In the genomic region with DNA sequence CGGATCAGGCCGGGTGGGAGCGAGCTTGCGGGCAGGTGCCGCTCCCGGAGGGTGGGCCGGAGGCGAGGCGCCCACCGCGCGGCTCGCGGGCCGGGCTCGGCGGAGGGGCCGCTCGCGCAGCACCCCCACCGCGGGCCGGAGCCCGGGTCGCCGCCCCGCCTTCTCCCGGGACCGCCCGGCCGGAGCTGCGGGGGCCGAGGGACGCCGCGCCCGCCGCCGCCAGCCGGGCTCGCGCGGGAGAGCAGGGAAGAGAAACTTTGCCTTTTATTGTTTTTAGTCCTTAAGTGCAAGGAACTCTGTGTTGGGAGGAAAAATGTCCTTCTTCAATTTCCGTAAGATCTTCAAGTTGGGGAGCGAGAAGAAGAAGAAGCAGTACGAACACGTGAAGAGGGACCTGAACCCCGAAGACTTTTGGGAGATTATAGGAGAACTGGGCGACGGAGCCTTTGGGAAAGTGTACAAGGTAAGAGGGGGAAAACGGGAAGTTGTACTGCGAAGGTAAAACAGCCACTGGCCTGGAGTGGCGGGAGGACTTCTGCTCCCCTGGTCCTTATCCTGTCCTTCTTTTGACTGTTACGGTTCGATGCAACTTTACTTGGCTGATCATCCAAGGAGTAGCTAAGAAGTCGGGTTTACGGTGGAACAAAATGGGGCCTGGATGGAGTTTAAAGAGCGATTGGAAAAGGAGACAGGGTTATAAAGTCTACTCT, we compare ENCODE assay signal across 8 cellular contexts. TPM values are rescaled to one million over a fixed set of nuclear protein-coding genes. Genes with fewer than 3 reads are reported as not detected.
DNase-seq lines count a peak whose midpoint lies in the region; ATAC-seq and TF ChIP-seq lines count a peak whose summit lies in the region.

No MANE protein-coding gene starts in this region.

- H3K27me3 ChIP-seq in right atrium auricular region: no peaks in the 10 kb centered on the region

- H3K27ac ChIP-seq in adipose tissue (ENCODE audit: low read depth, low read length) (peak overlapping the region; percentile 76), right atrium auricular region (peak overlapping the region; percentile 98)

- no peaks in the 10 kb centered on the region for H3K36me3 ChIP-seq in right atrium auricular region

- no peaks in the 10 kb centered on the region for H3K9me3 Mint-ChIP-seq in progenitor cell of endocrine pancreas (ENCODE audit: low read depth)

- H3K9me3 ChIP-seq in right atrium auricular region: no peaks in the 10 kb centered on the region

- H3K4me1 Mint-ChIP-seq in progenitor cell of endocrine pancreas (ENCODE audit: low read depth): peaks cover 21% of the 10 kb centered on the region

- WGBS in adipose tissue, 3 donors: 0 to 1% (median 1%) methylated on average over 56 to 58 of the region's 58 CpGs

- H3K4me3 Mint-ChIP-seq in progenitor cell of endocrine pancreas (ENCODE audit: low read depth): peak overlapping the region; percentile 92

- peak overlapping the region; percentile 86 to 93 for H3K4me3 ChIP-seq in right atrium auricular region

- DNase-seq in AG08395 (ENCODE audit: low spot score) (peak; percentile 65), GM13976 (ENCODE audit: low spot score) (peak; percentile 74), NCI-H526 treated with DMSO at 0.1 percent for 48 hours (lab: John Stamatoyannopoulos, UW) (peak; percentile 24), right atrium auricular region (ENCODE audit: low spot score) (no peak), progenitor cell of endocrine pancreas (ENCODE audit: low spot score, unreplicated experiment) (no peak), DMS153 (lab: John Stamatoyannopoulos, UW) (no peak)

- H3K36me3 Mint-ChIP-seq in progenitor cell of endocrine pancreas (ENCODE audit: insufficient read depth): no peaks in the 10 kb centered on the region

- no peaks in the 10 kb centered on the region for H3K27me3 Mint-ChIP-seq in progenitor cell of endocrine pancreas

- peak; percentile 44 for ATAC-seq in HG02852 (IDR thresholded peaks at IDR 0.05; ENCODE audit: unreplicated experiment)

- H3K4me1 ChIP-seq in right atrium auricular region: peaks cover 0 to 30% of the 10 kb centered on the region in 2 donors

- H3K27ac Mint-ChIP-seq in progenitor cell of endocrine pancreas: peak overlapping the region; percentile 94

- TF ChIP-seq CTCF in GM13976 (IDR thresholded peaks at IDR 0.05; ENCODE audit: borderline replicate concordance, control extremely low read depth, extremely low read depth, insufficient read depth, missing control alignments): no peak
- no peak for TF ChIP-seq CTCF in right atrium auricular region (IDR thresholded peaks at IDR 0.05)
- no peak for TF ChIP-seq CTCF in progenitor cell of endocrine pancreas (IDR thresholded peaks at IDR 0.05; ENCODE audit: unreplicated experiment)

- in situ Hi-C loops in GM13976 (cut with MboI; ENCODE audit: low sequenced_read_pairs, unreplicated experiment): no loop called here

RNA-seq across cellular contexts. Expression of gene SLK, which starts 0.6 kb away (rescaled TPM):
- 10 to 100 TPM in 2 of 3 donors, 1 to 10 TPM in 1; 8.2 to 21.3 (median 17.1) TPM for polyA plus RNA-seq in adipose tissue
- 10 to 100 TPM; 42.4 to 57.3 TPM for total RNA-seq in right atrium auricular region
- total RNA-seq in progenitor cell of endocrine pancreas: 29.8 and 29.9 TPM in 2 replicates

RNA-seq across cellular contexts. Expression of gene STN1, which starts 49.6 kb away (rescaled TPM):
- 10 to 100 TPM; 17.1 to 20.8 (median 19.1) TPM for polyA plus RNA-seq in adipose tissue
- total RNA-seq in right atrium auricular region: 10 to 100 TPM; 26.8 to 35.3 TPM
- total RNA-seq in progenitor cell of endocrine pancreas: 13.6 and 15.7 TPM in 2 replicates

Comparison
In these comparisons a context has a peak if more than half of its experiments do, and no peak if none do; other contexts are left out.
1. DNase-seq: peak in AG08395 (single experiment), GM13976 (single experiment) and NCI-H526 treated with DMSO at 0.1 percent for 48 hours (single experiment); none in right atrium auricular region (single experiment), progenitor cell of endocrine pancreas (single experiment) and DMS153 (single experiment).